1 cellular context compared by ENCODE assay signal in the genomic region with DNA sequence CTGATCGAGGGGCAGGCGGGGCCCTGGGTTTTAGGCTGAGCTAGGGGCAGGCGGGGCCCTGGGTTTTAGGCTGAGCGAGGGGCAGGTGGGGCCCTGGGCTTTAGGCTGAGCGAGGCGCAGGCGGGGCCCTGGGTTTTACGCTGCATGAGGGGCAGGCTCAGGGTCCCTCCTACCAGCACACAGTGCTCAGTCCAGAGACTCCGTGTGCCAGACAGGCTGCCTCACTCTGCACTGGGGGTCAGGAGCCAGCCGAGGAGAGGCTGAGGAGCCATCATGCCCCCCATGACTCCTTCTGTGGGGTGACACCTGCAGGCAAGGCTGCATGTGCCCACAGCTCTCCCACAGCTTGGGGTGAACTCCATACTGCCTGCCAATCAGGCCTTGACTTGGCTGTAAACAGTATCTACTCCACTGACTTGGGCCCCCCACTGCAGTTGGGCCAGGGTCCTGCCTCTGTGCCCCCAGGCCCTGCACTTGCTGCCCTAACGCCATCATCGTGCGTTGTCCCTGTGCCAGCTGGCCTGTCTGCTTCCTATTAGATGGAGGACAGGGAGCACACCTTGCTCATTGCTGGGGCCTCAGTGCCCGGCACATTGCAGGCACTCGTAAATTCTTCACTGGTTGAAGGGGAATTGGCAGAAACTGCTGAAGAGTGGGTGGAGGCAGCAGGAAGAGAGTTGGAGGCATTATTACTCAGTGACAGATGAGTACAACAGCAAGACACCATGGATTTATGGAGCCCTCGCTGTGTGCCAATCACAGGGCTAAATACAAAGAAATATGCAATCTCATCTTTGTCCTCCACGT.
TF ChIP-seq lines count a peak whose summit lies in the region.

No MANE protein-coding gene starts in this region.

TF ChIP-seq in WTC11, 78 proteins besides CTCF, POLR2A, EP300 and RAD21 (continued from another document):
- TF ChIP-seq, protein P1, sequence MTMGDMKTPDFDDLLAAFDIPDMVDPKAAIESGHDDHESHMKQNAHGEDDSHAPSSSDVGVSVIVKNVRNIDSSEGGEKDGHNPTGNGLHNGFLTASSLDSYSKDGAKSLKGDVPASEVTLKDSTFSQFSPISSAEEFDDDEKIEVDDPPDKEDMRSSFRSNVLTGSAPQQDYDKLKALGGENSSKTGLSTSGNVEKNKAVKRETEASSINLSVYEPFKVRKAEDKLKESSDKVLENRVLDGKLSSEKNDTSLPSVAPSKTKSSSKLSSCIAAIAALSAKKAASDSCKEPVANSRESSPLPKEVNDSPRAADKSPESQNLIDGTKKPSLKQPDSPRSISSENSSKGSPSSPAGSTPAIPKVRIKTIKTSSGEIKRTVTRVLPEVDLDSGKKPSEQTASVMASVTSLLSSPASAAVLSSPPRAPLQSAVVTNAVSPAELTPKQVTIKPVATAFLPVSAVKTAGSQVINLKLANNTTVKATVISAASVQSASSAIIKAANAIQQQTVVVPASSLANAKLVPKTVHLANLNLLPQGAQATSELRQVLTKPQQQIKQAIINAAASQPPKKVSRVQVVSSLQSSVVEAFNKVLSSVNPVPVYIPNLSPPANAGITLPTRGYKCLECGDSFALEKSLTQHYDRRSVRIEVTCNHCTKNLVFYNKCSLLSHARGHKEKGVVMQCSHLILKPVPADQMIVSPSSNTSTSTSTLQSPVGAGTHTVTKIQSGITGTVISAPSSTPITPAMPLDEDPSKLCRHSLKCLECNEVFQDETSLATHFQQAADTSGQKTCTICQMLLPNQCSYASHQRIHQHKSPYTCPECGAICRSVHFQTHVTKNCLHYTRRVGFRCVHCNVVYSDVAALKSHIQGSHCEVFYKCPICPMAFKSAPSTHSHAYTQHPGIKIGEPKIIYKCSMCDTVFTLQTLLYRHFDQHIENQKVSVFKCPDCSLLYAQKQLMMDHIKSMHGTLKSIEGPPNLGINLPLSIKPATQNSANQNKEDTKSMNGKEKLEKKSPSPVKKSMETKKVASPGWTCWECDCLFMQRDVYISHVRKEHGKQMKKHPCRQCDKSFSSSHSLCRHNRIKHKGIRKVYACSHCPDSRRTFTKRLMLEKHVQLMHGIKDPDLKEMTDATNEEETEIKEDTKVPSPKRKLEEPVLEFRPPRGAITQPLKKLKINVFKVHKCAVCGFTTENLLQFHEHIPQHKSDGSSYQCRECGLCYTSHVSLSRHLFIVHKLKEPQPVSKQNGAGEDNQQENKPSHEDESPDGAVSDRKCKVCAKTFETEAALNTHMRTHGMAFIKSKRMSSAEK (CRISPR knock-in tag; IDR thresholded peaks at IDR 0.05; ENCODE audit: borderline replicate concordance), result no peak
- TF ChIP-seq, protein P2, sequence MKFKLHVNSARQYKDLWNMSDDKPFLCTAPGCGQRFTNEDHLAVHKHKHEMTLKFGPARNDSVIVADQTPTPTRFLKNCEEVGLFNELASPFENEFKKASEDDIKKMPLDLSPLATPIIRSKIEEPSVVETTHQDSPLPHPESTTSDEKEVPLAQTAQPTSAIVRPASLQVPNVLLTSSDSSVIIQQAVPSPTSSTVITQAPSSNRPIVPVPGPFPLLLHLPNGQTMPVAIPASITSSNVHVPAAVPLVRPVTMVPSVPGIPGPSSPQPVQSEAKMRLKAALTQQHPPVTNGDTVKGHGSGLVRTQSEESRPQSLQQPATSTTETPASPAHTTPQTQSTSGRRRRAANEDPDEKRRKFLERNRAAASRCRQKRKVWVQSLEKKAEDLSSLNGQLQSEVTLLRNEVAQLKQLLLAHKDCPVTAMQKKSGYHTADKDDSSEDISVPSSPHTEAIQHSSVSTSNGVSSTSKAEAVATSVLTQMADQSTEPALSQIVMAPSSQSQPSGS (CRISPR knock-in tag; IDR thresholded peaks at IDR 0.05; ENCODE audit: borderline replicate concordance, low read depth), result no peak
- TF ChIP-seq, protein P3, sequence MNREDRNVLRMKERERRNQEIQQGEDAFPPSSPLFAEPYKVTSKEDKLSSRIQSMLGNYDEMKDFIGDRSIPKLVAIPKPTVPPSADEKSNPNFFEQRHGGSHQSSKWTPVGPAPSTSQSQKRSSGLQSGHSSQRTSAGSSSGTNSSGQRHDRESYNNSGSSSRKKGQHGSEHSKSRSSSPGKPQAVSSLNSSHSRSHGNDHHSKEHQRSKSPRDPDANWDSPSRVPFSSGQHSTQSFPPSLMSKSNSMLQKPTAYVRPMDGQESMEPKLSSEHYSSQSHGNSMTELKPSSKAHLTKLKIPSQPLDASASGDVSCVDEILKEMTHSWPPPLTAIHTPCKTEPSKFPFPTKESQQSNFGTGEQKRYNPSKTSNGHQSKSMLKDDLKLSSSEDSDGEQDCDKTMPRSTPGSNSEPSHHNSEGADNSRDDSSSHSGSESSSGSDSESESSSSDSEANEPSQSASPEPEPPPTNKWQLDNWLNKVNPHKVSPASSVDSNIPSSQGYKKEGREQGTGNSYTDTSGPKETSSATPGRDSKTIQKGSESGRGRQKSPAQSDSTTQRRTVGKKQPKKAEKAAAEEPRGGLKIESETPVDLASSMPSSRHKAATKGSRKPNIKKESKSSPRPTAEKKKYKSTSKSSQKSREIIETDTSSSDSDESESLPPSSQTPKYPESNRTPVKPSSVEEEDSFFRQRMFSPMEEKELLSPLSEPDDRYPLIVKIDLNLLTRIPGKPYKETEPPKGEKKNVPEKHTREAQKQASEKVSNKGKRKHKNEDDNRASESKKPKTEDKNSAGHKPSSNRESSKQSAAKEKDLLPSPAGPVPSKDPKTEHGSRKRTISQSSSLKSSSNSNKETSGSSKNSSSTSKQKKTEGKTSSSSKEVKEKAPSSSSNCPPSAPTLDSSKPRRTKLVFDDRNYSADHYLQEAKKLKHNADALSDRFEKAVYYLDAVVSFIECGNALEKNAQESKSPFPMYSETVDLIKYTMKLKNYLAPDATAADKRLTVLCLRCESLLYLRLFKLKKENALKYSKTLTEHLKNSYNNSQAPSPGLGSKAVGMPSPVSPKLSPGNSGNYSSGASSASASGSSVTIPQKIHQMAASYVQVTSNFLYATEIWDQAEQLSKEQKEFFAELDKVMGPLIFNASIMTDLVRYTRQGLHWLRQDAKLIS (CRISPR knock-in tag; IDR thresholded peaks at IDR 0.05; ENCODE audit: borderline replicate concordance), result no peak
- no peak for TF ChIP-seq ESRRA (CRISPR knock-in tag; IDR thresholded peaks at IDR 0.05; ENCODE audit: borderline replicate concordance)
- TF ChIP-seq, protein P4, sequence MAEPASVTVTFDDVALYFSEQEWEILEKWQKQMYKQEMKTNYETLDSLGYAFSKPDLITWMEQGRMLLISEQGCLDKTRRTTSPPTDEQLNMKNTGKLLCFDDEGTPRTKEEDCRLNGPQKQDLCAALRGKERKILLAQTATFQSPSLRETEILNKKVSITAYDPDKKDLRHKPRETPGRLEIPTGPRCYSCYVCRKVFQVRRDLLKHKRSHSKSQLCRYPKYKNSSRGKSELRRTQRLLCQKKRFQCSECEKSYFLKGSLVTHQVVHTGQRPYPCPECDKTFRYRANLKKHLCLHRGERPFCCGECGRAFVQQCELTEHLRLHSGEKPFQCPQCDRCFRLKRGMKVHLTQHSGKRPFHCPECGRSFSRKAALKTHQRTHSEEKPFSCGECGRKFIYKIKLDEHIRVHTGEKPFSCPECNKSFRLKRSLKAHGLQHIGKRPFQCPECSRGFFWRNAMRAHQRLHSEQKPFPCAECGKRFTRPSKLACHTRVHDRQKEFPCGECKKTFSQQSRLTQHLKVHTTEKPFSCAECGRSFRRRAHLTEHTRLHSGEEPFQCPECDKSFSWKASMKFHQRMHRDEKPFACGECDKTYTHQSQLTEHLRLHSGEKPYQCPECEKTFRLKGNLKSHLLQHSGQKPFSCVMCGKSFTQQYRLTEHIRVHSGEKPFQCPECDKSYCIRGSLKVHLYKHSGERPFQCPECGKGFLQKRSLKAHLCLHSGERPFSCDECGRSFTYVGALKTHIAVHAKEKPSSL (CRISPR knock-in tag; conservative IDR thresholded peaks at IDR 0.05), result no peak
